In genomic region chrX:134936542-134936941, GRCh38 we compare ENCODE assay signal across 13 cellular contexts. TPM values are rescaled to one million over a fixed set of nuclear protein-coding genes. Genes with fewer than 3 reads are reported as not detected.
DNase-seq lines count a peak whose midpoint lies in the region; ATAC-seq, FAIRE-seq and TF ChIP-seq lines count a peak whose summit lies in the region.
"Had no signal": no experiment of that assay in that cellular context is flagged by ENCODE, and none has a peak within 500 bp of the region (broad histone marks: within the 10 kb centered on the region; RNA-seq: fewer than 3 reads in every experiment).

No MANE protein-coding gene starts in this region.

- H3K27me3 Mint-ChIP-seq in osteocyte (ENCODE audit: unreplicated experiment) (no peaks in the 10 kb centered on the region), neural progenitor cell (ENCODE audit: insufficient read depth, low read depth) (no peaks in the 10 kb centered on the region)
- H3K27me3 Mint-ChIP-seq: brain had no signal

- no peak for TF ChIP-seq POLR2A in endothelial cell of umbilical vein (IDR thresholded peaks at IDR 0.05; ENCODE audit: low read depth, low read length)

- H3K36me3 Mint-ChIP-seq in osteocyte (ENCODE audit: unreplicated experiment) (no peaks in the 10 kb centered on the region), neural progenitor cell (no peaks in the 10 kb centered on the region)
- H3K36me3 Mint-ChIP-seq: brain; CD8-positive, alpha-beta memory T cell had no signal

- POLR2A ChIA-PET in Panc1 (lab: Charles Lee) = no interaction called here
- POLR2A ChIA-PET in endothelial cell of umbilical vein (lab: Charles Lee) = no interaction called here

- ATAC-seq in Panc1 (peak; percentile 46; the same call in 1 of the 2 replicates), omental fat pad (ENCODE audit: low FRiP score) (peak; percentile 54), GM19397 (IDR thresholded peaks at IDR 0.05; ENCODE audit: unreplicated experiment) (no peak)
- ATAC-seq: sciatic nerve had no signal

- no peaks in the 10 kb centered on the region for H3F3A ChIP-seq in neural progenitor cell (ENCODE audit: low read depth)

- dilution Hi-C loops in endothelial cell of umbilical vein (cut with MboI; ENCODE audit: extremely low pct_ligation_motif_present, low sequenced_read_pairs) = no loop called here

- H3K9me3 Mint-ChIP-seq in osteocyte (ENCODE audit: unreplicated experiment) = peaks cover 5% of the 10 kb centered on the region
- no peaks in the 10 kb centered on the region for H3K9me3 Mint-ChIP-seq in neural progenitor cell
- H3K9me3 Mint-ChIP-seq: CD8-positive, alpha-beta memory T cell had no signal

- in situ Hi-C loops in Panc1 (cut with HindIII; ENCODE audit: low pct_unique_long_range_greater_than_20kb, low sequenced_read_pairs) = no loop called here

- H3K4me1 Mint-ChIP-seq in osteocyte (ENCODE audit: unreplicated experiment) (peaks cover 3% of the 10 kb centered on the region), neural progenitor cell (peaks cover 4% of the 10 kb centered on the region)
- H3K4me1 Mint-ChIP-seq: CD8-positive, alpha-beta memory T cell had no signal

- H3K9me3 ChIP-seq in Panc1 (ENCODE audit: control insufficient read depth, insufficient read depth, low read depth, low read length) (no peaks in the 10 kb centered on the region), endothelial cell of umbilical vein (replicated peaks; ENCODE audit: control insufficient read depth, insufficient read depth, low read length) (no peaks in the 10 kb centered on the region), neural progenitor cell (ENCODE audit: low read depth) (no peaks in the 10 kb centered on the region)

- intact Hi-C loops in Panc1 (cut with micrococcal nuclease; ENCODE audit: unreplicated experiment) = no loop called here
- intact Hi-C loops in endothelial cell of umbilical vein (cut with micrococcal nuclease) = no loop called here

- CTCF ChIA-PET in Panc1 (lab: Charles Lee) (interaction anchor here (0.7 kb wide), 1 partner anchor 50 kb away, joined by 4 read pairs; no protein-coding TSS in a partner anchor), endothelial cell of umbilical vein (lab: Charles Lee) (no interaction called here)

- no peaks in the 10 kb centered on the region for H3K9me1 ChIP-seq in endothelial cell of umbilical vein (replicated peaks; ENCODE audit: control insufficient read depth, extremely low read depth, insufficient read depth, low read length)

- H3K27me3 ChIP-seq in Panc1 (ENCODE audit: control insufficient read depth, insufficient read depth, low read length) (no peaks in the 10 kb centered on the region), endothelial cell of umbilical vein (ENCODE audit: control insufficient read depth in 2 of 2, insufficient read depth in 2 of 2, low read length in 2 of 2) (no peaks in the 10 kb centered on the region), neural progenitor cell (no peaks in the 10 kb centered on the region)

- BruUV-seq in Panc1 (replicated peaks; lab: Mats Ljungman, UMichigan) = no TSS peak
- BruUV-seq in endothelial cell of umbilical vein (replicated peaks; lab: Mats Ljungman, UMichigan) = no TSS peak

- H4K20me1 ChIP-seq in endothelial cell of umbilical vein (replicated peaks; ENCODE audit: control insufficient read depth, extremely low read depth, insufficient read depth, low read length) = no peaks in the 10 kb centered on the region
- H4K20me1 ChIP-seq in neural progenitor cell (ENCODE audit: low read depth) = no peaks in the 10 kb centered on the region

- H3K4me3 ChIP-seq in Panc1 (ENCODE audit: low read depth in 2 of 2, low read length in 2 of 2) (no peak overlapping the region), endothelial cell of umbilical vein (replicated peaks in 1 of 3; ENCODE audit: insufficient read depth in 1 of 3, low read depth in 1 of 3, low read length in 3 of 3) (no peak overlapping the region), neural progenitor cell (no peak overlapping the region)

- H3K9ac ChIP-seq in endothelial cell of umbilical vein (replicated peaks; ENCODE audit: extremely low read depth, insufficient read depth, low read length) (no peak overlapping the region), neural progenitor cell (no peak overlapping the region)

- no peak overlapping the region for H3K4me3 Mint-ChIP-seq in osteocyte (ENCODE audit: unreplicated experiment)
- H3K4me3 Mint-ChIP-seq in neural progenitor cell = no peak overlapping the region
- H3K4me3 Mint-ChIP-seq: brain; CD8-positive, alpha-beta memory T cell had no signal

- H3K79me2 ChIP-seq in endothelial cell of umbilical vein (ENCODE audit: control insufficient read depth, insufficient read depth, low read length) = no peaks in the 10 kb centered on the region
- H3K79me2 ChIP-seq in neural progenitor cell (ENCODE audit: low read depth) = no peaks in the 10 kb centered on the region

- H3K27ac ChIP-seq in Panc1 (ENCODE audit: low read length) = peak overlapping the region; percentile 66
- no peak overlapping the region for H3K27ac ChIP-seq in endothelial cell of umbilical vein (ENCODE audit: insufficient read depth, low read depth, low read length)
- H3K27ac ChIP-seq in neural progenitor cell = no peak overlapping the region

- peak overlapping the region; percentile 32 for H2AFZ ChIP-seq in endothelial cell of umbilical vein (ENCODE audit: low read depth, low read length)
- no peak overlapping the region for H2AFZ ChIP-seq in neural progenitor cell (replicated peaks)

- no peak overlapping the region for H3K4me2 ChIP-seq in endothelial cell of umbilical vein (ENCODE audit: insufficient read depth, low read length)
- no peak overlapping the region for H3K4me2 ChIP-seq in neural progenitor cell

- H3K36me3 ChIP-seq in Panc1 (ENCODE audit: control insufficient read depth, insufficient read depth, low read length) (no peaks in the 10 kb centered on the region), endothelial cell of umbilical vein (ENCODE audit: control insufficient read depth in 2 of 2, extremely low read depth in 1 of 2, insufficient read depth in 2 of 2, low read length in 2 of 2) (no peaks in the 10 kb centered on the region), neural progenitor cell (no peaks in the 10 kb centered on the region)

- peak; percentile 72 for FAIRE-seq in endothelial cell of umbilical vein (lab: Jason Lieb, UNC)

- DNase-seq in EL (peak; percentile 71), Panc1 (ENCODE audit: low read depth, low spot score) (no peak), endothelial cell of umbilical vein (ENCODE audit: low read depth, low spot score) (peak; percentile 68), omental fat pad (ENCODE audit: low spot score) (no peak), osteocyte (ENCODE audit: extremely low spot score, unreplicated experiment) (no peak), neural progenitor cell (ENCODE audit: low spot score) (no peak), NCI-H748 (lab: John Stamatoyannopoulos, UW; ENCODE audit: unreplicated experiment) (no peak)
- DNase-seq: activated CD4-positive, alpha-beta T cell treated with anti-CD3 and anti-CD28 coated beads for 48 hours; CD8-positive, alpha-beta memory T cell; erythroblast had no signal

- H3K4me1 ChIP-seq in Panc1 (ENCODE audit: control insufficient read depth, insufficient read depth, low read length) (peaks cover 44% of the 10 kb centered on the region), endothelial cell of umbilical vein (ENCODE audit: control insufficient read depth, extremely low read depth, insufficient read depth, low read length) (peaks cover 2% of the 10 kb centered on the region), neural progenitor cell (no peaks in the 10 kb centered on the region)

- TF ChIP-seq CTCF in Panc1 (IDR thresholded peaks at IDR 0.05) = no peak
- no peak for TF ChIP-seq CTCF in endothelial cell of umbilical vein (IDR thresholded peaks at IDR 0.05; ENCODE audit: extremely low read depth in 1 of 2, insufficient read depth in 1 of 2, low read depth in 1 of 2, low read length in 2 of 2)
- no peak for TF ChIP-seq CTCF in omental fat pad (IDR thresholded peaks at IDR 0.05)
- no peak for TF ChIP-seq CTCF in osteocyte (IDR thresholded peaks at IDR 0.05)
- TF ChIP-seq CTCF in neural progenitor cell (IDR thresholded peaks at IDR 0.05) = no peak

- H3K27ac Mint-ChIP-seq in osteocyte (ENCODE audit: unreplicated experiment) = no peak overlapping the region
- no peak overlapping the region for H3K27ac Mint-ChIP-seq in neural progenitor cell
- H3K27ac Mint-ChIP-seq: CD8-positive, alpha-beta memory T cell had no signal

TF ChIP-seq in endothelial cell of umbilical vein, 7 proteins besides CTCF, POLR2A, EP300 and RAD21:
- TF ChIP-seq GATA2 (IDR thresholded peaks at IDR 0.05; ENCODE audit: insufficient read depth, insufficient read length, low read depth, low read length) = no peak
- peak; percentile 5 for TF ChIP-seq JUN (IDR thresholded peaks at IDR 0.05; ENCODE audit: borderline replicate concordance, insufficient read depth, insufficient read length, low read depth)

RNA-seq across cellular contexts. Expression of gene MOSPD1, which starts 21.5 kb away (rescaled TPM):
- total RNA-seq in Panc1 (2021; ENCODE audit: unreplicated experiment) (165 TPM), endothelial cell of umbilical vein (16.0 and 19.5 TPM in 2 replicates), omental fat pad (10 to 100 TPM; 12.8 to 20.8 (median 17.4) TPM), osteocyte (16.8 and 19.1 TPM in 2 replicates), neural progenitor cell (ENCODE audit: low replicate concordance) (20.2 and 36.4 TPM in 2 replicates)
- 50.7 TPM for polyA plus RNA-seq in Panc1 (2012; ENCODE audit: insufficient read length)
- 4.3 and 5.2 TPM in 2 replicates for polyA plus RNA-seq in endothelial cell of umbilical vein
- 8.0 and 8.8 TPM in 2 replicates for polyA plus RNA-seq in endothelial cell of umbilical vein (2011; cell fraction: cytosol; rRNA removed)
- 6.6 and 7.2 TPM in 2 replicates for polyA plus RNA-seq in endothelial cell of umbilical vein (2011; cell fraction: nucleus; rRNA removed)
- 19.7 and 24.1 TPM in 2 replicates for polyA plus RNA-seq in endothelial cell of umbilical vein (2012)
- 18.0 and 20.8 TPM in 2 replicates for polyA minus RNA-seq in endothelial cell of umbilical vein
- polyA minus RNA-seq in endothelial cell of umbilical vein (2011; cell fraction: cytosol; rRNA and poly(A)+ RNA removed) = 15.2 TPM
- 3.4 and 8.0 TPM in 2 replicates for polyA minus RNA-seq in endothelial cell of umbilical vein (2011; cell fraction: nucleus; rRNA and poly(A)+ RNA removed)

RNA-seq across cellular contexts. Expression of gene SMIM10, which starts 54.2 kb away (rescaled TPM):
- 7.2 TPM for total RNA-seq in Panc1 (2021; ENCODE audit: unreplicated experiment)
- polyA plus RNA-seq in Panc1 (2012; ENCODE audit: insufficient read length) = 7.4 TPM
- 1.3 and 2.7 TPM in 2 replicates for total RNA-seq in endothelial cell of umbilical vein
- polyA plus RNA-seq in endothelial cell of umbilical vein = 2.0 and 2.4 TPM in 2 replicates
- polyA plus RNA-seq in endothelial cell of umbilical vein (2011; cell fraction: cytosol; rRNA removed) = 1.3 and 1.4 TPM in 2 replicates
- polyA plus RNA-seq in endothelial cell of umbilical vein (2011; cell fraction: nucleus; rRNA removed) = 0.48 and 0.53 TPM in 2 replicates
- 0.95 and 2.3 TPM in 2 replicates for polyA plus RNA-seq in endothelial cell of umbilical vein (2012)
- polyA minus RNA-seq in endothelial cell of umbilical vein = 0.34 and 0.55 TPM in 2 replicates
- polyA minus RNA-seq in endothelial cell of umbilical vein (2011; cell fraction: cytosol; rRNA and poly(A)+ RNA removed) = 18.4 TPM
- polyA minus RNA-seq in endothelial cell of umbilical vein (2011; cell fraction: nucleus; rRNA and poly(A)+ RNA removed) = 0.29 TPM in 1 of 2 replicates, not detected in the other
- total RNA-seq in omental fat pad = 1 to 10 TPM; 3.5 to 9.3 (median 4.3) TPM
- 3.2 and 3.3 TPM in 2 replicates for total RNA-seq in osteocyte
- 0.09 TPM in 1 of 2 replicates, not detected in the other for total RNA-seq in neural progenitor cell (ENCODE audit: low replicate concordance)

Comparison
In these comparisons a context has a peak if more than half of its experiments do, and no peak if none do; other contexts are left out.
1. DNase-seq: peak in EL (single experiment) and endothelial cell of umbilical vein (single experiment); none in Panc1 (single experiment), omental fat pad (single experiment), osteocyte (single experiment), neural progenitor cell (single experiment) and NCI-H748 (single experiment).